17 cellular contexts compared by ENCODE assay signal in the genomic region with DNA sequence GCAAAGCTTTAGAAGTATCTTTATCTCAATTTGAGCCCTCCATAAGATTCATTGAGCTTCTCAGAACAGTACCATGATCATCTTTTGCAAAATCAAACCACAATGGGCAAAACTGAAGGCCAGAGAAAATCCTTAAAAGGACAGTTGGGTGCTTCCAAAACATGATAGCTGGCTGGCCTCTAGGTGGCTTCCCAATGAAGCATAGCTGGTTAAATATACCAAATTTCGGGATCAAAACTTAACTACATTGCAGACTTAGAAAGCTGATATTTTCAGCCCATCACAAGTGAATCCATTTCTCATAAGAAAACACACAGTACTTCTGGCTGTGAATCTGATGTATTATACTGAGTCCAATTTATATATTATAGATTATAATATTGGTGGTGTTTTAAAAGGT. TPM values are rescaled to one million over a fixed set of nuclear protein-coding genes. Genes with fewer than 3 reads are reported as not detected.
DNase-seq lines count a peak whose midpoint lies in the region; ATAC-seq and TF ChIP-seq lines count a peak whose summit lies in the region.
"Had no signal": no experiment of that assay in that cellular context is flagged by ENCODE, and none has a peak within 500 bp of the region (broad histone marks: within the 10 kb centered on the region; RNA-seq: fewer than 3 reads in every experiment).

No MANE protein-coding gene starts in this region.

- H3K27me3 ChIP-seq in brain microvascular endothelial cell (replicated peaks) = no peaks in the 10 kb centered on the region
- H3K27me3 ChIP-seq in aorta (ENCODE audit: control insufficient read depth in 1 of 2, insufficient read depth in 2 of 2, low read length in 1 of 2) = no peaks in the 10 kb centered on the region
- H3K27me3 ChIP-seq: BLaER1, colonic mucosa, esophagus muscularis mucosa had no signal

- H3K4me3 Mint-ChIP-seq in endothelial cell (ENCODE audit: unreplicated experiment) = no peak overlapping the region
- H3K4me3 Mint-ChIP-seq: activated CD4-positive, alpha-beta memory T cell treated with anti-CD3 and anti-CD28 coated beads for 36 hours; stimulated activated naive CD8-positive, alpha-beta T cell treated with anti-CD3 and anti-CD28 coated beads, Interleukin-15, amount 100 ng/mL, for 72 hours had no signal

- H3K36me3 ChIP-seq in brain microvascular endothelial cell (replicated peaks) = no peaks in the 10 kb centered on the region
- no peaks in the 10 kb centered on the region for H3K36me3 ChIP-seq in aorta (ENCODE audit: control insufficient read depth in 1 of 2, insufficient read depth in 2 of 2, low read length in 1 of 2)
- H3K36me3 ChIP-seq: BLaER1, colonic mucosa, esophagus muscularis mucosa had no signal

- TF ChIP-seq CTCF in AG09309 (IDR thresholded peaks at IDR 0.05; ENCODE audit: control insufficient read depth, insufficient read depth, low read depth, low read length, missing control alignments) (peak; percentile 39), brain microvascular endothelial cell (IDR thresholded peaks at IDR 0.05; ENCODE audit: low read depth, low read length, missing control alignments) (peak; percentile 60), endothelial cell (IDR thresholded peaks at IDR 0.05; ENCODE audit: unreplicated experiment) (no peak)

- in situ Hi-C loops in brain microvascular endothelial cell (cut with HindIII; ENCODE audit: low pct_ligation_motif_present, low sequenced_read_pairs) = no loop called here

- H3K27ac Mint-ChIP-seq in endothelial cell (ENCODE audit: unreplicated experiment) = no peak overlapping the region
- H3K27ac Mint-ChIP-seq: activated CD4-positive, alpha-beta memory T cell treated with anti-CD3 and anti-CD28 coated beads for 36 hours; stimulated activated naive CD8-positive, alpha-beta T cell treated with anti-CD3 and anti-CD28 coated beads, Interleukin-15, amount 100 ng/mL, for 72 hours had no signal

- no peaks in the 10 kb centered on the region for H3K36me3 Mint-ChIP-seq in endothelial cell (ENCODE audit: low read depth, unreplicated experiment)
- H3K36me3 Mint-ChIP-seq: activated CD4-positive, alpha-beta memory T cell treated with anti-CD3 and anti-CD28 coated beads for 36 hours had no signal

- no peaks in the 10 kb centered on the region for H3K9me3 ChIP-seq in aorta (ENCODE audit: control insufficient read depth, low read length)
- H3K9me3 ChIP-seq: BLaER1, colonic mucosa, esophagus muscularis mucosa had no signal

- no peaks in the 10 kb centered on the region for H3K9me3 Mint-ChIP-seq in endothelial cell (ENCODE audit: unreplicated experiment)
- H3K9me3 Mint-ChIP-seq: activated CD4-positive, alpha-beta memory T cell treated with anti-CD3 and anti-CD28 coated beads for 36 hours; stimulated activated naive CD8-positive, alpha-beta T cell treated with anti-CD3 and anti-CD28 coated beads, Interleukin-15, amount 100 ng/mL, for 72 hours had no signal

- H3K4me1 ChIP-seq in aorta (ENCODE audit: control insufficient read depth in 1 of 2, insufficient read depth in 2 of 2, low read length in 2 of 2) = no peaks in the 10 kb centered on the region
- H3K4me1 ChIP-seq: BLaER1, colonic mucosa had no signal

- H3K4me1 Mint-ChIP-seq in endothelial cell (ENCODE audit: unreplicated experiment) = no peaks in the 10 kb centered on the region
- H3K4me1 Mint-ChIP-seq: stimulated activated naive CD8-positive, alpha-beta T cell treated with anti-CD3 and anti-CD28 coated beads, Interleukin-15, amount 100 ng/mL, for 72 hours had no signal

- DNase-seq in AG09309 (ENCODE audit: low read depth) = no peak
- DNase-seq in HCEC 1CT = peak; percentile 6
- no peak for DNase-seq in brain microvascular endothelial cell
- DNase-seq in left lobe of liver (ENCODE audit: low spot score) = no peak
- DNase-seq in COLO668 (lab: John Stamatoyannopoulos, UW; ENCODE audit: unreplicated experiment) = no peak
- no peak for DNase-seq in endothelial cell (ENCODE audit: low spot score)
- DNase-seq in DMS114 treated with DMSO at 0.1 percent for 48 hours (lab: John Stamatoyannopoulos, UW; ENCODE audit: unreplicated experiment) = no peak
- no peak for DNase-seq in aorta
- DNase-seq: activated CD4-positive, alpha-beta memory T cell treated with anti-CD3 and anti-CD28 coated beads for 36 hours; colonic mucosa; hypothalamus; Karpas-422; NCI-H146; NCI-H446 treated with DMSO at 0.1 percent for 48 hours; stimulated activated naive CD8-positive, alpha-beta T cell treated with anti-CD3 and anti-CD28 coated beads, Interleukin-15, amount 100 ng/mL, for 72 hours had no signal

- peak; percentile 18 for ATAC-seq in left lobe of liver
- no peak for ATAC-seq in aorta (ENCODE audit: low FRiP score)
- ATAC-seq: stimulated activated naive CD8-positive, alpha-beta T cell treated with anti-CD3 and anti-CD28 coated beads, Interleukin-15, amount 100 ng/mL, for 72 hours had no signal

- H3K27ac ChIP-seq in brain microvascular endothelial cell (no peak overlapping the region), aorta (ENCODE audit: low read depth in 1 of 2, low read length in 2 of 2) (no peak overlapping the region)
- H3K27ac ChIP-seq: BLaER1, colonic mucosa, esophagus muscularis mucosa had no signal

- H3K27me3 Mint-ChIP-seq in endothelial cell (ENCODE audit: unreplicated experiment) = no peaks in the 10 kb centered on the region
- H3K27me3 Mint-ChIP-seq: activated CD4-positive, alpha-beta memory T cell treated with anti-CD3 and anti-CD28 coated beads for 36 hours; stimulated activated naive CD8-positive, alpha-beta T cell treated with anti-CD3 and anti-CD28 coated beads, Interleukin-15, amount 100 ng/mL, for 72 hours had no signal

- H3K4me3 ChIP-seq in AG09309 (ENCODE audit: control insufficient read depth, low read depth, low read length) = no peak overlapping the region
- no peak overlapping the region for H3K4me3 ChIP-seq in brain microvascular endothelial cell (ENCODE audit: low read depth, low read length)
- H3K4me3 ChIP-seq in aorta (ENCODE audit: low read length in 2 of 2) = no peak overlapping the region
- H3K4me3 ChIP-seq: BLaER1, colonic mucosa, esophagus muscularis mucosa had no signal

- 81 to 88% methylated on average over 1 of the region's 1 CpG for WGBS in aorta, 2 donors

- intact Hi-C loops in aorta (cut with DNase I) = no loop called here

RNA-seq across cellular contexts. Expression of a gene that starts 15.3 kb away (rescaled TPM):
- total RNA-seq in left lobe of liver (17.3 TPM), endothelial cell (ENCODE audit: unreplicated experiment) (not detected), aorta (under 1 TPM in 1 of 2 donors, not detected in 1; 0.15 TPM)
- under 1 TPM in 1 of 2 donors, not detected in 1; 0.63 TPM for polyA plus RNA-seq in aorta
- total RNA-seq: activated CD4-positive, alpha-beta memory T cell treated with anti-CD3 and anti-CD28 coated beads for 36 hours had no signal

Comparison
In these comparisons a context has a peak if more than half of its experiments do, and no peak if none do; other contexts are left out.
1. RNA of a gene that starts 15.3 kb away (total RNA-seq): 17.3 TPM in left lobe of liver (single experiment); 0.15 TPM in aorta and not detected in endothelial cell (single experiment); every median in the first group is over 10 times any median in the second.